In genomic region chr13:106534844-106535551, GRCh38 we compare ENCODE assay signal across 8 cellular contexts. TPM values are rescaled to one million over a fixed set of nuclear protein-coding genes. Genes with fewer than 3 reads are reported as not detected.
A peak's percentile ranks its signal among the peaks of the same experiment; 100 is the strongest.
DNase-seq lines count a peak whose midpoint lies in the region; ATAC-seq and TF ChIP-seq lines count a peak whose summit lies in the region.

No MANE protein-coding gene starts in this region.

- H3K4me1 ChIP-seq in lung (ENCODE audit: control insufficient read depth in 2 of 2, insufficient read depth in 2 of 2, low read length in 2 of 2) (peaks cover 0 to 2% of the 10 kb centered on the region in 2 donors), tibial artery (peaks cover 0 to 19% (median 13%) of the 10 kb centered on the region in 4 donors)

- H3K27me3 Mint-ChIP-seq in T-helper 1 cell treated with Interleukin-12 subunit alpha and Interleukin-12 subunit beta and Interleukin-4 antibody, amounts not matched to agents 30 μg/mL and 1 μg/mL, for 36 hours (ENCODE audit: low read depth), result peaks cover 49% of the 10 kb centered on the region

- ATAC-seq in GM18907 (IDR thresholded peaks at IDR 0.05; ENCODE audit: unreplicated experiment) (peak; percentile 31), HG03064 (IDR thresholded peaks at IDR 0.05; ENCODE audit: low read depth, unreplicated experiment) (peak; percentile 24), lung (ENCODE audit: insufficient read depth, low FRiP score) (peak; percentile 1)

- no peaks in the 10 kb centered on the region for H3K9me3 Mint-ChIP-seq in T-helper 1 cell treated with Interleukin-12 subunit alpha and Interleukin-12 subunit beta and Interleukin-4 antibody, amounts not matched to agents 30 μg/mL and 1 μg/mL, for 36 hours

- H3K36me3 ChIP-seq in lung (ENCODE audit: control insufficient read depth in 2 of 2, insufficient read depth in 2 of 2, low read length in 2 of 2) (no peaks in the 10 kb centered on the region), tibial artery (no peaks in the 10 kb centered on the region)

- no peak for TF ChIP-seq CTCF in AG10803 (conservative IDR thresholded peaks at IDR 0.05; ENCODE audit: low read length)
- TF ChIP-seq CTCF in dorsolateral prefrontal cortex (IDR thresholded peaks at IDR 0.05 in 54 of 56, conservative IDR thresholded peaks at IDR 0.05 in 2 of 56; ENCODE audit: low read depth in 1 of 56, partially characterized antibody in 56 of 56), result no peak
- TF ChIP-seq CTCF in lung (IDR thresholded peaks at IDR 0.05; ENCODE audit: control extremely low read depth, extremely low read depth), result no peak
- no peak for TF ChIP-seq CTCF in tibial artery (IDR thresholded peaks at IDR 0.05)

- H3K4me3 ChIP-seq in AG10803 (ENCODE audit: low read length), result peak overlapping the region; percentile 84
- peak overlapping the region; percentile 63 to 94 (median 82) for H3K4me3 ChIP-seq in dorsolateral prefrontal cortex
- H3K4me3 ChIP-seq in lung, result peak overlapping the region; percentile 95
- H3K4me3 ChIP-seq in tibial artery, result peak overlapping the region; percentile 63 to 86

- peaks cover 18% of the 10 kb centered on the region for H3K4me1 Mint-ChIP-seq in T-helper 1 cell treated with Interleukin-12 subunit alpha and Interleukin-12 subunit beta and Interleukin-4 antibody, amounts not matched to agents 30 μg/mL and 1 μg/mL, for 36 hours (ENCODE audit: low read depth)

- H3K27me3 ChIP-seq in dorsolateral prefrontal cortex, result no peaks in the 10 kb centered on the region
- no peaks in the 10 kb centered on the region for H3K27me3 ChIP-seq in lung (ENCODE audit: control insufficient read depth, insufficient read depth)
- no peaks in the 10 kb centered on the region for H3K27me3 ChIP-seq in tibial artery

- H3K9me3 ChIP-seq in lung (ENCODE audit: control insufficient read depth in 2 of 2, insufficient read depth in 1 of 2, low read length in 1 of 2), result no peaks in the 10 kb centered on the region
- no peaks in the 10 kb centered on the region for H3K9me3 ChIP-seq in tibial artery

- no peaks in the 10 kb centered on the region for H3K36me3 Mint-ChIP-seq in T-helper 1 cell treated with Interleukin-12 subunit alpha and Interleukin-12 subunit beta and Interleukin-4 antibody, amounts not matched to agents 30 μg/mL and 1 μg/mL, for 36 hours (ENCODE audit: low read depth)

- H3K4me3 Mint-ChIP-seq in T-helper 1 cell treated with Interleukin-12 subunit alpha and Interleukin-12 subunit beta and Interleukin-4 antibody, amounts not matched to agents 30 μg/mL and 1 μg/mL, for 36 hours, result peak overlapping the region; percentile 77

- H3K27ac Mint-ChIP-seq in T-helper 1 cell treated with Interleukin-12 subunit alpha and Interleukin-12 subunit beta and Interleukin-4 antibody, amounts not matched to agents 30 μg/mL and 1 μg/mL, for 36 hours, result no peak overlapping the region

- H3K27ac ChIP-seq in dorsolateral prefrontal cortex, result peak overlapping the region; percentile 29 to 95 (median 88)
- peak overlapping the region; percentile 62 to 92 for H3K27ac ChIP-seq in lung (ENCODE audit: low read depth in 1 of 2, low read length in 1 of 2)
- H3K27ac ChIP-seq in tibial artery, result peak overlapping the region; percentile 77 to 80

- DNase-seq in AG10803 (ENCODE audit: low read depth), result peak; percentile 20
- DNase-seq in dorsolateral prefrontal cortex, result peak in 2 of 10 donors; percentile 11 to 59
- DNase-seq in lung (ENCODE audit: low spot score), result no peak
- DNase-seq in tibial artery, result peak in 1 of 2 donors; percentile 22
- no peak for DNase-seq in mesenteric fat pad (ENCODE audit: low spot score)

- intact Hi-C loops in dorsolateral prefrontal cortex (cut with DNase I), result loop anchor here (5.0 to 10.0 kb wide), 5 partner anchors 32 to 1963 kb away; partner anchors contain the start of gene ARGLU1 (in 1 of the 2)
- intact Hi-C loops in tibial artery (cut with DNase I; ENCODE audit: low total_unique reads), result loop anchor here (5.0 to 10.0 kb wide), 3 partner anchors 590 to 1960 kb away; no protein-coding TSS in a partner anchor

- WGBS in lung, 2 donors, result 0% methylated on average over 73 to 98 of the region's 98 CpGs

RNA-seq across cellular contexts. Expression of gene EFNB2, which starts 0.5 kb away (rescaled TPM):
- total RNA-seq in dorsolateral prefrontal cortex, result 10 to 100 TPM; 19.0 to 43.3 (median 29.8) TPM
- 10 to 100 TPM; 38.3 to 43.8 TPM for total RNA-seq in lung
- polyA plus RNA-seq in lung, result 10 to 100 TPM; 15.7 to 19.8 TPM
- 21.6 TPM for total RNA-seq in mesenteric fat pad

RNA-seq across cellular contexts. Expression of gene ARGLU1, which starts 32.9 kb away (rescaled TPM):
- total RNA-seq in dorsolateral prefrontal cortex (100 to 1,000 TPM; 101 to 209 (median 139) TPM), lung (100 to 1,000 TPM in 1 of 2 donors, 10 to 100 TPM in 1; 63.9 to 256 TPM), mesenteric fat pad (63.7 TPM)
- polyA plus RNA-seq in lung, result 100 to 1,000 TPM in 1 of 2 donors, 10 to 100 TPM in 1; 58.8 to 119 TPM
